1 cellular context compared by ENCODE assay signal in genomic region chr2:26072925-26073768, GRCh38.
TF ChIP-seq lines count a peak whose summit lies in the region.

No MANE protein-coding gene starts in this region.

TF ChIP-seq in K562, 482 proteins besides CTCF, POLR2A, EP300 and RAD21 (continued from another document and continues in another):
- TF ChIP-seq, protein P1, sequence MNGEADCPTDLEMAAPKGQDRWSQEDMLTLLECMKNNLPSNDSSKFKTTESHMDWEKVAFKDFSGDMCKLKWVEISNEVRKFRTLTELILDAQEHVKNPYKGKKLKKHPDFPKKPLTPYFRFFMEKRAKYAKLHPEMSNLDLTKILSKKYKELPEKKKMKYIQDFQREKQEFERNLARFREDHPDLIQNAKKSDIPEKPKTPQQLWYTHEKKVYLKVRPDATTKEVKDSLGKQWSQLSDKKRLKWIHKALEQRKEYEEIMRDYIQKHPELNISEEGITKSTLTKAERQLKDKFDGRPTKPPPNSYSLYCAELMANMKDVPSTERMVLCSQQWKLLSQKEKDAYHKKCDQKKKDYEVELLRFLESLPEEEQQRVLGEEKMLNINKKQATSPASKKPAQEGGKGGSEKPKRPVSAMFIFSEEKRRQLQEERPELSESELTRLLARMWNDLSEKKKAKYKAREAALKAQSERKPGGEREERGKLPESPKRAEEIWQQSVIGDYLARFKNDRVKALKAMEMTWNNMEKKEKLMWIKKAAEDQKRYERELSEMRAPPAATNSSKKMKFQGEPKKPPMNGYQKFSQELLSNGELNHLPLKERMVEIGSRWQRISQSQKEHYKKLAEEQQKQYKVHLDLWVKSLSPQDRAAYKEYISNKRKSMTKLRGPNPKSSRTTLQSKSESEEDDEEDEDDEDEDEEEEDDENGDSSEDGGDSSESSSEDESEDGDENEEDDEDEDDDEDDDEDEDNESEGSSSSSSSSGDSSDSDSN (IDR thresholded peaks at IDR 0.05; ENCODE audit: borderline replicate concordance in 1 of 2, low read depth in 2 of 2, low read length in 2 of 2): no peak
- TF ChIP-seq ARID1B (IDR thresholded peaks at IDR 0.05) (peak; percentile 74), MAFF (IDR thresholded peaks at IDR 0.05; ENCODE audit: low read length) (peak; percentile 45; the same call in 1 of the 2 replicates), PHB2 (IDR thresholded peaks at IDR 0.05; ENCODE audit: low read depth) (no peak), ZNF436 (CRISPR knock-in tag; IDR thresholded peaks at IDR 0.05) (no peak), XRCC3 (IDR thresholded peaks at IDR 0.05) (no peak), SMARCC2 (IDR thresholded peaks at IDR 0.05; ENCODE audit: low read depth) (peak; percentile 69; the same call in 1 of the 2 replicates), ARNT (IDR thresholded peaks at IDR 0.05) (peak in 1 of 2 experiments; percentile 70; a peak in 2 of 4 replicates), POLR2B (IDR thresholded peaks at IDR 0.05; ENCODE audit: low read depth, partially characterized antibody) (peak; percentile 31), ZNF23 (CRISPR knock-in tag; IDR thresholded peaks at IDR 0.05) (no peak), MCM3 (IDR thresholded peaks at IDR 0.05) (no peak), ZNF3 (CRISPR knock-in tag; IDR thresholded peaks at IDR 0.05) (no peak), HIVEP1 (CRISPR knock-in tag; IDR thresholded peaks at IDR 0.05) (no peak), ZNF165 (CRISPR knock-in tag; IDR thresholded peaks at IDR 0.05; ENCODE audit: borderline replicate concordance) (no peak), YY1 (IDR thresholded peaks at IDR 0.05; ENCODE audit: borderline replicate concordance in 1 of 3, control insufficient read depth in 1 of 3, extremely low read depth in 1 of 3, insufficient read depth in 3 of 3, insufficient read length in 1 of 3, insufficient replicate concordance in 2 of 3, low read depth in 1 of 3, low read length in 2 of 3) (peak in 1 of 3 experiments; percentile 9), ELF1 (tag; IDR thresholded peaks at IDR 0.05) (no peak), GABPB2 (CRISPR knock-in tag; conservative IDR thresholded peaks at IDR 0.05) (no peak), CLOCK (CRISPR knock-in tag; IDR thresholded peaks at IDR 0.05; ENCODE audit: borderline replicate concordance) (no peak), ZNF780A (CRISPR knock-in tag; IDR thresholded peaks at IDR 0.05) (no peak), MLX (CRISPR knock-in tag; conservative IDR thresholded peaks at IDR 0.05) (no peak), MCM7 (IDR thresholded peaks at IDR 0.05) (no peak), ZNF12 (CRISPR knock-in tag; IDR thresholded peaks at IDR 0.05) (no peak), ZNF184 (CRISPR knock-in tag; IDR thresholded peaks at IDR 0.05) (no peak), CEBPG (CRISPR knock-in tag; IDR thresholded peaks at IDR 0.05) (peak; percentile 68; the same call in 1 of the 2 replicates), CEBPG (tag; conservative IDR thresholded peaks at IDR 0.05 in 1 of 2, IDR thresholded peaks at IDR 0.05 in 1 of 2) (peak; percentile 30 to 45; a peak in 1 of 4 replicates), FOXA3 (CRISPR knock-in tag; conservative IDR thresholded peaks at IDR 0.05 in 1 of 2, IDR thresholded peaks at IDR 0.05 in 1 of 2) (peak in 1 of 2 experiments; percentile 95; a peak in 2 of 4 replicates), SMAD3 (CRISPR knock-in tag; conservative IDR thresholded peaks at IDR 0.05) (no peak), SOX6 (IDR thresholded peaks at IDR 0.05) (peak; percentile 57; the same call in 1 of the 2 replicates), POLR3A (IDR thresholded peaks at IDR 0.05; ENCODE audit: borderline replicate concordance, extremely low read depth, insufficient read depth, insufficient read length) (no peak), HDAC3 (IDR thresholded peaks at IDR 0.05; ENCODE audit: borderline replicate concordance, partially characterized antibody) (peak; percentile 39), SMARCA5 (IDR thresholded peaks at IDR 0.05) (no peak), RBM39 (optimal IDR thresholded peaks at IDR 0.05; ENCODE audit: low read depth, low read length) (no peak), SMARCA4 (IDR thresholded peaks at IDR 0.05) (peak; percentile 65), SPI1 (IDR thresholded peaks at IDR 0.05; ENCODE audit: borderline replicate concordance, low read depth, low read length) (no peak), FUS (optimal IDR thresholded peaks at IDR 0.05; ENCODE audit: low read depth, low read length) (no peak), ZNF280B (CRISPR knock-in tag; IDR thresholded peaks at IDR 0.05) (no peak), CREB1 (IDR thresholded peaks at IDR 0.05) (no peak), CREB1 (CRISPR knock-in tag; IDR thresholded peaks at IDR 0.05) (no peak), NFE2 (IDR thresholded peaks at IDR 0.05; ENCODE audit: low read depth) (peak; percentile 29; the same call in 1 of the 2 replicates), NCOA4 (IDR thresholded peaks at IDR 0.05; ENCODE audit: partially characterized antibody) (no peak), ETS2 (tag; IDR thresholded peaks at IDR 0.05; ENCODE audit: borderline replicate concordance, poor library complexity, severe bottlenecking) (no peak), ZFX (CRISPR knock-in tag; IDR thresholded peaks at IDR 0.05) (no peak), ZNF561 (CRISPR knock-in tag; conservative IDR thresholded peaks at IDR 0.05) (no peak), MNT (conservative IDR thresholded peaks at IDR 0.05) (peak in 1 of 2 experiments; percentile 32; a peak in 1 of 4 replicates), HEY1 (CRISPR knock-in tag; IDR thresholded peaks at IDR 0.05; ENCODE audit: borderline replicate concordance) (no peak), CTBP1 (IDR thresholded peaks at IDR 0.05; ENCODE audit: borderline replicate concordance) (peak; percentile 58; the same call in 1 of the 2 replicates)
- TF ChIP-seq, protein P2, sequence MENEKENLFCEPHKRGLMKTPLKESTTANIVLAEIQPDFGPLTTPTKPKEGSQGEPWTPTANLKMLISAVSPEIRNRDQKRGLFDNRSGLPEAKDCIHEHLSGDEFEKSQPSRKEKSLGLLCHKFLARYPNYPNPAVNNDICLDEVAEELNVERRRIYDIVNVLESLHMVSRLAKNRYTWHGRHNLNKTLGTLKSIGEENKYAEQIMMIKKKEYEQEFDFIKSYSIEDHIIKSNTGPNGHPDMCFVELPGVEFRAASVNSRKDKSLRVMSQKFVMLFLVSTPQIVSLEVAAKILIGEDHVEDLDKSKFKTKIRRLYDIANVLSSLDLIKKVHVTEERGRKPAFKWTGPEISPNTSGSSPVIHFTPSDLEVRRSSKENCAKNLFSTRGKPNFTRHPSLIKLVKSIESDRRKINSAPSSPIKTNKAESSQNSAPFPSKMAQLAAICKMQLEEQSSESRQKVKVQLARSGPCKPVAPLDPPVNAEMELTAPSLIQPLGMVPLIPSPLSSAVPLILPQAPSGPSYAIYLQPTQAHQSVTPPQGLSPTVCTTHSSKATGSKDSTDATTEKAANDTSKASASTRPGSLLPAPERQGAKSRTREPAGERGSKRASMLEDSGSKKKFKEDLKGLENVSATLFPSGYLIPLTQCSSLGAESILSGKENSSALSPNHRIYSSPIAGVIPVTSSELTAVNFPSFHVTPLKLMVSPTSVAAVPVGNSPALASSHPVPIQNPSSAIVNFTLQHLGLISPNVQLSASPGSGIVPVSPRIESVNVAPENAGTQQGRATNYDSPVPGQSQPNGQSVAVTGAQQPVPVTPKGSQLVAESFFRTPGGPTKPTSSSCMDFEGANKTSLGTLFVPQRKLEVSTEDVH (IDR thresholded peaks at IDR 0.05; ENCODE audit: low read depth, partially characterized antibody): peak; percentile 23
- TF ChIP-seq, protein P3, sequence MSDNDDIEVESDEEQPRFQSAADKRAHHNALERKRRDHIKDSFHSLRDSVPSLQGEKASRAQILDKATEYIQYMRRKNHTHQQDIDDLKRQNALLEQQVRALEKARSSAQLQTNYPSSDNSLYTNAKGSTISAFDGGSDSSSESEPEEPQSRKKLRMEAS (CRISPR knock-in tag; IDR thresholded peaks at IDR 0.05): no peak
- TF ChIP-seq, protein P4, sequence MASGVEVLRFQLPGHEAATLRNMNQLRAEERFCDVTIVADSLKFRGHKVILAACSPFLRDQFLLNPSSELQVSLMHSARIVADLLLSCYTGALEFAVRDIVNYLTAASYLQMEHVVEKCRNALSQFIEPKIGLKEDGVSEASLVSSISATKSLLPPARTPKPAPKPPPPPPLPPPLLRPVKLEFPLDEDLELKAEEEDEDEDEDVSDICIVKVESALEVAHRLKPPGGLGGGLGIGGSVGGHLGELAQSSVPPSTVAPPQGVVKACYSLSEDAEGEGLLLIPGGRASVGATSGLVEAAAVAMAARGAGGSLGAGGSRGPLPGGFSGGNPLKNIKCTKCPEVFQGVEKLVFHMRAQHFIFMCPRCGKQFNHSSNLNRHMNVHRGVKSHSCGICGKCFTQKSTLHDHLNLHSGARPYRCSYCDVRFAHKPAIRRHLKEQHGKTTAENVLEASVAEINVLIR (CRISPR knock-in tag; IDR thresholded peaks at IDR 0.05): no peak
- TF ChIP-seq, protein P5, sequence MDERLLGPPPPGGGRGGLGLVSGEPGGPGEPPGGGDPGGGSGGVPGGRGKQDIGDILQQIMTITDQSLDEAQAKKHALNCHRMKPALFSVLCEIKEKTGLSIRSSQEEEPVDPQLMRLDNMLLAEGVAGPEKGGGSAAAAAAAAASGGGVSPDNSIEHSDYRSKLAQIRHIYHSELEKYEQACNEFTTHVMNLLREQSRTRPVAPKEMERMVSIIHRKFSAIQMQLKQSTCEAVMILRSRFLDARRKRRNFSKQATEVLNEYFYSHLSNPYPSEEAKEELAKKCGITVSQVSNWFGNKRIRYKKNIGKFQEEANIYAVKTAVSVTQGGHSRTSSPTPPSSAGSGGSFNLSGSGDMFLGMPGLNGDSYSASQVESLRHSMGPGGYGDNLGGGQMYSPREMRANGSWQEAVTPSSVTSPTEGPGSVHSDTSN (CRISPR knock-in tag; IDR thresholded peaks at IDR 0.05; ENCODE audit: low read depth): no peak
- TF ChIP-seq, protein P5 (tag; conservative IDR thresholded peaks at IDR 0.05; ENCODE audit: low read depth): no peak
- TF ChIP-seq, protein P6, sequence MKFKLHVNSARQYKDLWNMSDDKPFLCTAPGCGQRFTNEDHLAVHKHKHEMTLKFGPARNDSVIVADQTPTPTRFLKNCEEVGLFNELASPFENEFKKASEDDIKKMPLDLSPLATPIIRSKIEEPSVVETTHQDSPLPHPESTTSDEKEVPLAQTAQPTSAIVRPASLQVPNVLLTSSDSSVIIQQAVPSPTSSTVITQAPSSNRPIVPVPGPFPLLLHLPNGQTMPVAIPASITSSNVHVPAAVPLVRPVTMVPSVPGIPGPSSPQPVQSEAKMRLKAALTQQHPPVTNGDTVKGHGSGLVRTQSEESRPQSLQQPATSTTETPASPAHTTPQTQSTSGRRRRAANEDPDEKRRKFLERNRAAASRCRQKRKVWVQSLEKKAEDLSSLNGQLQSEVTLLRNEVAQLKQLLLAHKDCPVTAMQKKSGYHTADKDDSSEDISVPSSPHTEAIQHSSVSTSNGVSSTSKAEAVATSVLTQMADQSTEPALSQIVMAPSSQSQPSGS (CRISPR knock-in tag; IDR thresholded peaks at IDR 0.05): no peak
